ENCODE assay signal across 19 cellular contexts in the genomic region with DNA sequence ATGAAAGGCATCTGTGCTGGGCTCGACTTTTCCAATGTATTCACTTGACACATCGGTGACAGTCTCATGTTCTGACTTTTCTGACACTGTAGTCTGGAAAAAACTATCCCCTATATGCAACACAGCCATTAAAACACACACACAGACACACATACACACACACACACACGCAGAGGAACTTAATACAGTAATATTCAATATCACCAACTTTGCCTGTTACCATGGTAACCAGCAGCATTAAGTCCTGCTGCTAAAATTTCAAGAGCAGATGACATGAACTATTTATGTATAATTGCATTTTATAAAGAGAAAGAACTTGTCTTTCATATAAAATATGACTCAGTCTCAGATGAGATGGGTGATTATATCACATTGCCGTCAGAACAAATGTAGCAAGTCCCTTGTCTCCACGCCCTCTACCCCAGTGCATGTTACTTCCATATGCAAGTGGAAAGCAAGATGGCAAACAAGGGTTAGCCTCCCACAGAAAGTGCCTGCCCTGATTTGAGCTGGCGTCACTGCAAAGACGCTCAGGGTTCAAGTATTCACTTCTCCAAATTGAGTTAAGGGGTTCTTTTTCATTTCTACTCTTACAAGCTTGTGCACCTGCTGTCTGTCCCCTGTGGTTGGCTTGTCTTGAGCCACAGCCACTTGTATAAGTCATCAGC.
"Had no signal": no experiment of that assay in that cellular context is flagged by ENCODE, and none has a peak within 500 bp of the region (broad histone marks: within the 10 kb centered on the region; RNA-seq: fewer than 3 reads in every experiment).

No MANE protein-coding gene starts in this region.

- DNase-seq: cortex of kidney; effector memory CD8-positive, alpha-beta T cell; erythroblast; gastrocnemius medialis; heart left ventricle; kidney; natural killer cell; spleen; stimulated activated CD4-positive, alpha-beta T cell treated with anti-CD3 and anti-CD28 coated beads, Interleukin-4, amount 100 ng/mL, for 4 hours; stimulated activated naive CD8-positive, alpha-beta T cell treated with anti-CD3 and anti-CD28 coated beads, Interleukin-15, Interleukin-2, amounts not matched to agents 100 U/mL and 50 U/mL, for 24 hours; substantia nigra; upper lobe of left lung had no signal

- H3K27ac ChIP-seq: gastrocnemius medialis, heart left ventricle, hepatocyte, neutrophil, parathyroid adenoma, right atrium auricular region, skin epidermis, spleen, thoracic aorta, tibial nerve, upper lobe of left lung had no signal
